ENCODE assay signal across 22 cellular contexts in genomic region chr1:22323141-22323845, GRCh38.
"Had no signal": no experiment of that assay in that cellular context is flagged by ENCODE, and none has a peak within 500 bp of the region (broad histone marks: within the 10 kb centered on the region; RNA-seq: fewer than 3 reads in every experiment).

No MANE protein-coding gene starts in this region.

- H3K27ac Mint-ChIP-seq: activated CD4-positive, alpha-beta T cell treated with anti-CD3 and anti-CD28 coated beads for 36 hours; activated CD8-positive, alpha-beta T cell treated with anti-CD3 and anti-CD28 coated beads, Interleukin-2, amount 10 ng/mL, durations not matched to agents 7 days and 5 days; activated naive CD4-positive, alpha-beta T cell treated with anti-CD3 and anti-CD28 coated beads for 36 hours; activated naive CD8-positive, alpha-beta T cell treated with anti-CD3 and anti-CD28 coated beads for 36 hours; memory B cell had no signal

- H3K4me1 ChIP-seq: body of pancreas, parathyroid adenoma, right atrium auricular region, spleen, tibial nerve had no signal

- DNase-seq: activated CD4-positive, alpha-beta T cell treated with anti-CD3 and anti-CD28 coated beads for 36 hours; activated CD4-positive, CD25-positive, alpha-beta regulatory T cell; activated CD8-positive, alpha-beta T cell treated with anti-CD3 and anti-CD28 coated beads, Interleukin-2, amount 10 ng/mL, durations not matched to agents 7 days and 5 days; activated effector memory CD4-positive, alpha-beta T cell treated with Interleukin-2 at 50 U/mL for 16 hours; activated naive CD4-positive, alpha-beta T cell treated with anti-CD3 and anti-CD28 coated beads for 36 hours; activated naive CD8-positive, alpha-beta T cell treated with anti-CD3 and anti-CD28 coated beads for 36 hours; aorta; body of pancreas; cerebellar nuclear complex; effector memory CD4-positive, alpha-beta T cell; glutamatergic neuron; left cardiac atrium; nucleus accumbens; spleen; stimulated activated naive CD4-positive, alpha-beta T cell had no signal

- H3K4me3 Mint-ChIP-seq: activated CD4-positive, alpha-beta T cell treated with anti-CD3 and anti-CD28 coated beads for 36 hours; activated CD8-positive, alpha-beta T cell treated with anti-CD3 and anti-CD28 coated beads, Interleukin-2, amount 10 ng/mL, durations not matched to agents 7 days and 5 days; activated naive CD4-positive, alpha-beta T cell treated with anti-CD3 and anti-CD28 coated beads for 36 hours; activated naive CD8-positive, alpha-beta T cell treated with anti-CD3 and anti-CD28 coated beads for 36 hours; memory B cell had no signal

- H3K36me3 Mint-ChIP-seq: activated naive CD8-positive, alpha-beta T cell treated with anti-CD3 and anti-CD28 coated beads for 36 hours; memory B cell had no signal

- H3K9ac ChIP-seq: parathyroid adenoma had no signal

- H3K27ac ChIP-seq: body of pancreas, coronary artery, dorsolateral prefrontal cortex, parathyroid adenoma, right atrium auricular region, spleen, tibial nerve had no signal

- H3K27me3 ChIP-seq: adrenal gland, body of pancreas, right atrium auricular region had no signal

- H3K4me1 Mint-ChIP-seq: activated CD4-positive, alpha-beta T cell treated with anti-CD3 and anti-CD28 coated beads for 36 hours; activated naive CD8-positive, alpha-beta T cell treated with anti-CD3 and anti-CD28 coated beads for 36 hours; memory B cell had no signal

- H3K79me2 ChIP-seq: parathyroid adenoma had no signal

- H3K9me3 Mint-ChIP-seq: activated naive CD4-positive, alpha-beta T cell treated with anti-CD3 and anti-CD28 coated beads for 36 hours; activated naive CD8-positive, alpha-beta T cell treated with anti-CD3 and anti-CD28 coated beads for 36 hours; memory B cell had no signal

- ATAC-seq: activated CD4-positive, alpha-beta T cell treated with anti-CD3 and anti-CD28 coated beads for 36 hours; activated CD8-positive, alpha-beta T cell treated with anti-CD3 and anti-CD28 coated beads, Interleukin-2, amount 10 ng/mL, durations not matched to agents 7 days and 5 days; body of pancreas; left cardiac atrium had no signal

- H3K36me3 ChIP-seq: adrenal gland, right atrium auricular region, spleen, tibial nerve had no signal

- H3K4me3 ChIP-seq: adrenal gland, body of pancreas, coronary artery, dorsolateral prefrontal cortex, right atrium auricular region, spleen, tibial nerve had no signal

- H3K9me3 ChIP-seq: adrenal gland, body of pancreas, right atrium auricular region, spleen had no signal

- H2AFZ ChIP-seq: parathyroid adenoma had no signal
